ENCODE assay signal across 8 cellular contexts in the genomic region with DNA sequence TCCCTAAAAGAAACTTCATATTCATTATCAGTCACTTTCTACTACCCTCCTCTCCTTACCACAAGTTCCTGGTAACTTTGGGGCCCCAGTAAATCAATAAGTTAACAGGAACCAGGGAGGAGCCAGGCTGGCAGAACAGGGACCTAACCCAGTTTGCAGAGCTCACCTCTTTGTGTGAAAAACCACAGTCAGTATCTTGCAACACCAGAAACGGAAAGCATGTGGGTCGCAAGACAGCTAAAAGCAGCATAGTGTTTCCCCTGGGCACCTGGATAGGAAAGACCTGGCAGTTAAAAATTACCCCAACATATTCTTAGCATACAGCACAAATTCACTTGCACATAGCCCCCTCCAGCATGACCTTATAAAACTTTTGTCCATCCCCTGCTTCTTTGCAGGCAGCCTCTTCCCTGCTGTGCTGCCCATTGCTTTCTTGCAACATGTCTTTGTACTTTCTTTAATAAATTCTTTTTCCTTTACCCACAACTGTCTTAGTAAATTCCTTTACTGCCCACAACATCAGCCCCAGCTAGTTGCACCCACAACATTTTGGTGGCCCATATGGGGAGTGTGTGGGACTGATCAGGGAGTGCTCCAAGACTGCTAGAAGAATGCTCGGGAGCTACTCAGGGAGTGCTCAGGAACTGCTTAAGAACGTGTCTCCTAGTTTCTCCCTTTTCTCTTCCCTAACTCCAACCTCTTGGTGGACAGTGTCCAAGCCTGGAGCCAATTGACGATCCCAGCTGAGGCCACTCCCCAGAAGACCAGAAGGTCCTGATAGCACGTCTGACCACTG.
DNase-seq lines count a peak whose midpoint lies in the region; ATAC-seq and TF ChIP-seq lines count a peak whose summit lies in the region.

No MANE protein-coding gene starts in this region.

- no peaks in the 10 kb centered on the region for H3K27me3 Mint-ChIP-seq in activated B cell treated with CpG ODN at 0.5 μM for 24 hours
- H3K27me3 Mint-ChIP-seq in stimulated activated naive B cell treated with anti-CD40 and anti-IgM and Interleukin-4, amounts not matched to agents 10 μg/mL and 1 μg/mL and 100 μg/mL, for 72 hours, result peaks cover 0 to 16% of the 10 kb centered on the region in 2 donors

- DNase-seq in activated T-cell treated with anti-CD3 and anti-CD28 coated beads for 24 hours (ENCODE audit: low read depth) (peak; percentile 14), activated T-cell treated with anti-CD3 and anti-CD28 coated beads for 4 hours (no peak), activated B cell treated with CpG ODN at 0.5 μM for 24 hours (no peak), coronary artery (ENCODE audit: low spot score) (no peak), SW480 (ENCODE audit: low spot score) (no peak), NCI-H2107 (lab: John Stamatoyannopoulos, UW) (no peak)
- peak; percentile 32 for DNase-seq in stimulated activated naive B cell treated with anti-CD40 and anti-IgM and Interleukin-4, amounts not matched to agents 10 μg/mL and 1 μg/mL and 100 μg/mL, for 72 hours

- POLR2A ChIA-PET in activated B cell treated with CpG ODN at 0.5 μM for 24 hours (lab: Charles Lee), result interaction anchor here (0.6 kb wide), 1 partner anchor 84 kb away, joined by 9 read pairs; no protein-coding TSS in a partner anchor

- H3K4me1 Mint-ChIP-seq in activated B cell treated with CpG ODN at 0.5 μM for 24 hours, result peaks cover 42% of the 10 kb centered on the region
- H3K4me1 Mint-ChIP-seq in stimulated activated naive B cell treated with anti-CD40 and anti-IgM and Interleukin-4, amounts not matched to agents 10 μg/mL and 1 μg/mL and 100 μg/mL, for 72 hours, result peaks cover 33 to 52% of the 10 kb centered on the region in 2 donors

- TF ChIP-seq CTCF in activated B cell treated with CpG ODN at 0.5 μM for 24 hours (IDR thresholded peaks at IDR 0.05) (no peak), coronary artery (IDR thresholded peaks at IDR 0.05) (no peak)

- ATAC-seq in HG03103 (IDR thresholded peaks at IDR 0.05; ENCODE audit: low read depth, unreplicated experiment), result peak; percentile 69
- no peak for ATAC-seq in activated B cell treated with CpG ODN at 0.5 μM for 24 hours (ENCODE audit: low read depth)
- ATAC-seq in stimulated activated naive B cell treated with anti-CD40 and anti-IgM and Interleukin-4, amounts not matched to agents 10 μg/mL and 1 μg/mL and 100 μg/mL, for 72 hours (replicated peaks), result peak; percentile 84 to 86

- peak overlapping the region; percentile 38 for H3K4me3 Mint-ChIP-seq in activated B cell treated with CpG ODN at 0.5 μM for 24 hours
- H3K4me3 Mint-ChIP-seq in stimulated activated naive B cell treated with anti-CD40 and anti-IgM and Interleukin-4, amounts not matched to agents 10 μg/mL and 1 μg/mL and 100 μg/mL, for 72 hours, result peak overlapping the region; percentile 45 to 57

- CTCF ChIA-PET in activated B cell treated with CpG ODN at 0.5 μM for 24 hours (lab: Charles Lee), result no interaction called here

- no peaks in the 10 kb centered on the region for H3K36me3 Mint-ChIP-seq in activated B cell treated with CpG ODN at 0.5 μM for 24 hours (ENCODE audit: low read depth)
- H3K36me3 Mint-ChIP-seq in stimulated activated naive B cell treated with anti-CD40 and anti-IgM and Interleukin-4, amounts not matched to agents 10 μg/mL and 1 μg/mL and 100 μg/mL, for 72 hours, result peaks cover 5 to 11% of the 10 kb centered on the region in 2 donors

- no peak overlapping the region for H3K4me3 ChIP-seq in coronary artery

- no peak overlapping the region for H3K27ac ChIP-seq in coronary artery

- intact Hi-C loops in activated B cell treated with CpG ODN at 0.5 μM for 24 hours (cut with micrococcal nuclease), result no loop called here

- H3K27ac Mint-ChIP-seq in activated B cell treated with CpG ODN at 0.5 μM for 24 hours, result peak overlapping the region; percentile 59
- H3K27ac Mint-ChIP-seq in stimulated activated naive B cell treated with anti-CD40 and anti-IgM and Interleukin-4, amounts not matched to agents 10 μg/mL and 1 μg/mL and 100 μg/mL, for 72 hours, result peak overlapping the region; percentile 4

- H3K9me3 Mint-ChIP-seq in activated B cell treated with CpG ODN at 0.5 μM for 24 hours, result no peaks in the 10 kb centered on the region
- H3K9me3 Mint-ChIP-seq in stimulated activated naive B cell treated with anti-CD40 and anti-IgM and Interleukin-4, amounts not matched to agents 10 μg/mL and 1 μg/mL and 100 μg/mL, for 72 hours, result peaks cover 0 to 4% of the 10 kb centered on the region in 2 donors

Comparison
In these comparisons a context has a peak if more than half of its experiments do, and no peak if none do; other contexts are left out.
1. DNase-seq: peak in activated T-cell treated with anti-CD3 and anti-CD28 coated beads for 24 hours (single experiment) and stimulated activated naive B cell treated with anti-CD40 and anti-IgM and Interleukin-4, amounts not matched to agents 10 μg/mL and 1 μg/mL and 100 μg/mL, for 72 hours (single experiment); none in activated T-cell treated with anti-CD3 and anti-CD28 coated beads for 4 hours (single experiment), activated B cell treated with CpG ODN at 0.5 μM for 24 hours (single experiment), coronary artery (single experiment), SW480 (single experiment) and NCI-H2107 (single experiment).